Comparison of ENCODE assay signal across 8 cellular contexts in the genomic region with DNA sequence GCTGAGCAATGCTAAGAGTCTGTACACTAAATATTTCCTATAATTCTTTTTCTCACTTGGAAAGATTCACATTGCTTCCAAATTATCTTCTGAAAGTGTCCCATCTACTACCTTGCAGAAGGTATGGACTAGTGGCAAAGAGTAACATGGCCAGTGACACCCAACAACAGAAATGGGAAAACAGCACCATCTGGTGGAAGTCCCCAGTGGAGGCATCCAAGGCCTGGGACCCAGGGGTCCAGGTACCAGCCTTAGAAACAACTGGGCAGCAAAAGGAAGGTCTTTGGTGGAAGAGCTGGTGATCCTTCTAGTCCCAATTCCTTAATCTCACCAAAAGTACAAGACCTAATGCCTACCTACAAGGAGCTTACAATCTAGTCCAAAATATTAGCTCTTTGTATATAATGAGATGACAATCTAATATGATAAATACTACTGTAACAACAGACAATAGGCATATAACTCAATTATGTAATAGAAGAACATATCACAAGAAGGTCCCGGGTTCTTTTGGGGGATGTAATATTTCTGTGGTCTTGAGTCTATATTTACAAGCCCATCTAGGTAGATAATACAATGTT. TPM values are rescaled to one million over a fixed set of nuclear protein-coding genes. Genes with fewer than 3 reads are reported as not detected.
A peak's percentile ranks its signal among the peaks of the same experiment; 100 is the strongest.
DNase-seq lines count a peak whose midpoint lies in the region; ATAC-seq and TF ChIP-seq lines count a peak whose summit lies in the region.

No MANE protein-coding gene starts in this region.

- H3K4me1 Mint-ChIP-seq in T-cell = peaks cover 37 to 40% (median 38%) of the 10 kb centered on the region in 3 donors

- no peaks in the 10 kb centered on the region for H3K27me3 Mint-ChIP-seq in T-cell

- peak; percentile 82 for TF ChIP-seq RAD21 in Ishikawa (IDR thresholded peaks at IDR 0.05; ENCODE audit: low read depth)

- no peak overlapping the region for H3K4me3 Mint-ChIP-seq in T-cell

- DNase-seq in NCI-H1436 (lab: John Stamatoyannopoulos, UW) (peak; percentile 50), NCI-H1436 treated with DMSO at 0.1 percent for 48 hours (lab: John Stamatoyannopoulos, UW) (no peak), T-cell (peak in 24 of 34 experiments; percentile 1 to 33 (median 14)), OCI-M2 (lab: John Stamatoyannopoulos, UW; ENCODE audit: unreplicated experiment) (no peak)
- DNase-seq in stimulated activated CD4-positive, alpha-beta T cell treated with anti-CD3 and anti-CD28 coated beads, Interleukin-4, amount 100 ng/mL, for 48 hours (ENCODE audit: low read depth in 2 of 2) = peak; percentile 7 to 10

- POLR2A ChIA-PET in T-cell (lab: Charles Lee) = no interaction called here

- H3K27ac Mint-ChIP-seq in T-cell = no peak overlapping the region

- CTCF ChIA-PET in T-cell (lab: Charles Lee) = interaction anchor here (0.6 to 1.5 kb wide), 8 partner anchors 12 to 218 kb away, joined by 3 to 14 read pairs (median 4); a partner anchor contains a TSS

- peak in 1 of 4 experiments; percentile 57 for ATAC-seq in T-cell (replicated peaks in 1 of 4)
- ATAC-seq in esophagus mucosa = peak; percentile 65
- ATAC-seq in GM18873 (IDR thresholded peaks at IDR 0.05; ENCODE audit: low FRiP score, unreplicated experiment) = no peak

- H3K9me3 Mint-ChIP-seq in T-cell = no peaks in the 10 kb centered on the region

- no peak for TF ChIP-seq EP300 in Ishikawa (IDR thresholded peaks at IDR 0.05; ENCODE audit: borderline replicate concordance)

- H3K36me3 Mint-ChIP-seq in T-cell = peaks cover 22% of the 10 kb centered on the region

TF ChIP-seq in Ishikawa, 13 proteins besides CTCF, POLR2A, EP300 and RAD21:
- TF ChIP-seq CEBPB (IDR thresholded peaks at IDR 0.05) (no peak), TCF12 (IDR thresholded peaks at IDR 0.05; ENCODE audit: low read depth) (no peak), TEAD4 (IDR thresholded peaks at IDR 0.05) (no peak), YY1 (IDR thresholded peaks at IDR 0.05; ENCODE audit: low read depth) (no peak), FOXM1 (IDR thresholded peaks at IDR 0.05; ENCODE audit: borderline replicate concordance, low read depth) (no peak)
- TF ChIP-seq, protein P1, sequence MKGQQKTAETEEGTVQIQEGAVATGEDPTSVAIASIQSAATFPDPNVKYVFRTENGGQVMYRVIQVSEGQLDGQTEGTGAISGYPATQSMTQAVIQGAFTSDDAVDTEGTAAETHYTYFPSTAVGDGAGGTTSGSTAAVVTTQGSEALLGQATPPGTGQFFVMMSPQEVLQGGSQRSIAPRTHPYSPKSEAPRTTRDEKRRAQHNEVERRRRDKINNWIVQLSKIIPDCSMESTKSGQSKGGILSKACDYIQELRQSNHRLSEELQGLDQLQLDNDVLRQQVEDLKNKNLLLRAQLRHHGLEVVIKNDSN (IDR thresholded peaks at IDR 0.05) = no peak

RNA-seq across cellular contexts. Expression of a gene that starts 55.3 kb away (rescaled TPM):
- total RNA-seq in T-cell (100 to 1,000 TPM in 2 of 5 donors, 10 to 100 TPM in 3; 71.5 to 142 (median 80.4) TPM), esophagus mucosa (0.68 TPM)

Comparison
In these comparisons a context has a peak if more than half of its experiments do, and no peak if none do; other contexts are left out.
1. DNase-seq: peak in NCI-H1436 (single experiment), T-cell (24 of 34) and stimulated activated CD4-positive, alpha-beta T cell treated with anti-CD3 and anti-CD28 coated beads, Interleukin-4, amount 100 ng/mL, for 48 hours (2 of 2); none in NCI-H1436 treated with DMSO at 0.1 percent for 48 hours (single experiment) and OCI-M2 (single experiment).
2. RNA of a gene that starts 55.3 kb away (total RNA-seq): 71.5 to 142 TPM in T-cell; 0.68 TPM in esophagus mucosa (single experiment); every median in the first group is over 10 times any median in the second.